8 cellular contexts compared by ENCODE assay signal in genomic region chr17:27540300-27541105, GRCh38.
A peak's percentile ranks its signal among the peaks of the same experiment; 100 is the strongest.
DNase-seq lines count a peak whose midpoint lies in the region; ATAC-seq, FAIRE-seq and TF ChIP-seq lines count a peak whose summit lies in the region.

No MANE protein-coding gene starts in this region.

- no peak for ATAC-seq in CD8-positive, alpha-beta T cell
- ATAC-seq in HG03039 (IDR thresholded peaks at IDR 0.05; ENCODE audit: unreplicated experiment) (no peak), HG03469 (IDR thresholded peaks at IDR 0.05; ENCODE audit: unreplicated experiment) (no peak)

- no peaks in the 10 kb centered on the region for H3K36me3 Mint-ChIP-seq in CD8-positive, alpha-beta T cell

- CTCF ChIA-PET in CD8-positive, alpha-beta T cell (lab: Charles Lee): interaction anchor here (0.8 to 1.3 kb wide), 2 partner anchors 9 to 59 kb away, joined by 3 read pairs; no protein-coding TSS in a partner anchor

- no peaks in the 10 kb centered on the region for H3K27me3 ChIP-seq in stomach
- H3K27me3 ChIP-seq in CD8-positive, alpha-beta T cell (ENCODE audit: insufficient read depth, low read length): no peaks in the 10 kb centered on the region

- no peaks in the 10 kb centered on the region for H3K9me3 Mint-ChIP-seq in CD8-positive, alpha-beta T cell

- TF ChIP-seq POLR2A in stomach (IDR thresholded peaks at IDR 0.05): no peak

- H3K4me3 Mint-ChIP-seq in CD8-positive, alpha-beta T cell: no peak overlapping the region

- no peak overlapping the region for H3K4me3 ChIP-seq in kidney (ENCODE audit: low read length in 2 of 2)
- H3K4me3 ChIP-seq in stomach: no peak overlapping the region
- H3K4me3 ChIP-seq in CD8-positive, alpha-beta T cell (ENCODE audit: low read depth, low read length): no peak overlapping the region

- H3K9ac ChIP-seq in kidney (ENCODE audit: low read length in 2 of 2): peak overlapping the region in 1 of 2 donors; percentile 24

- TF ChIP-seq EP300 in stomach (IDR thresholded peaks at IDR 0.05): peak; percentile 60

- intact Hi-C loops in kidney (cut with DNase I) (no loop called here), stomach (cut with DNase I; ENCODE audit: low total_unique reads) (no loop called here)
- intact Hi-C loops in CD8-positive, alpha-beta T cell (cut with DNase I, micrococcal nuclease): loop anchor here (5.0 to 10.0 kb wide), 2 partner anchors 86 to 108 kb away; partner anchors contain the start of gene KSR1 (in 1 of the 2)

- no peak overlapping the region for H3K27ac Mint-ChIP-seq in CD8-positive, alpha-beta T cell

- H3K27me3 Mint-ChIP-seq in CD8-positive, alpha-beta T cell (ENCODE audit: low read depth): no peaks in the 10 kb centered on the region

- H3K9me3 ChIP-seq in kidney (ENCODE audit: control insufficient read depth in 1 of 2, low read length in 2 of 2) (no peaks in the 10 kb centered on the region), stomach (no peaks in the 10 kb centered on the region)
- H3K9me3 ChIP-seq in CD8-positive, alpha-beta T cell (ENCODE audit: low read length): no peaks in the 10 kb centered on the region

- peaks cover 39% of the 10 kb centered on the region for H3K4me1 Mint-ChIP-seq in CD8-positive, alpha-beta T cell (ENCODE audit: low read depth)

- peak; percentile 47 for FAIRE-seq in kidney (lab: Jason Lieb, UNC)

- TF ChIP-seq CTCF in kidney (IDR thresholded peaks at IDR 0.05; ENCODE audit: borderline replicate concordance, extremely low read depth, insufficient read depth) (no peak), stomach (IDR thresholded peaks at IDR 0.05) (no peak)
- no peak for TF ChIP-seq CTCF in CD8-positive, alpha-beta T cell (IDR thresholded peaks at IDR 0.05)

- peaks cover 14 to 50% of the 10 kb centered on the region in 2 donors for H3K4me1 ChIP-seq in kidney (ENCODE audit: control insufficient read depth in 1 of 2, insufficient read depth in 1 of 2, low read depth in 1 of 2, low read length in 2 of 2)
- H3K4me1 ChIP-seq in stomach: peaks cover 21 to 71% (median 54%) of the 10 kb centered on the region in 4 donors
- H3K4me1 ChIP-seq in CD8-positive, alpha-beta T cell (ENCODE audit: insufficient read depth, low read length): peaks cover 13% of the 10 kb centered on the region

- WGBS in stomach, 5 donors: 39 to 49% (median 41%) methylated on average over 16 of the region's 16 CpGs

- DNase-seq in HT1080 (ENCODE audit: low read depth) (peak; percentile 72), astrocyte of the hippocampus (ENCODE audit: low read depth, low spot score) (peak; percentile 97), kidney (peak; percentile 93), stomach (peak; percentile 92), NCI-H1436 (lab: John Stamatoyannopoulos, UW) (no peak)
- no peak for DNase-seq in CD8-positive, alpha-beta T cell

- H3K27ac ChIP-seq in kidney (ENCODE audit: low read depth in 2 of 2, low read length in 2 of 2) (peak overlapping the region; percentile 49 to 93), stomach (peak overlapping the region; percentile 63 to 87 (median 79))
- no peak overlapping the region for H3K27ac ChIP-seq in CD8-positive, alpha-beta T cell (ENCODE audit: low read depth, low read length)

- H3K36me3 ChIP-seq in kidney (ENCODE audit: control insufficient read depth in 1 of 2, insufficient read depth in 2 of 2, low read length in 2 of 2) (no peaks in the 10 kb centered on the region), stomach (no peaks in the 10 kb centered on the region)
- no peaks in the 10 kb centered on the region for H3K36me3 ChIP-seq in CD8-positive, alpha-beta T cell (ENCODE audit: insufficient read depth, low read length)

- POLR2A ChIA-PET in CD8-positive, alpha-beta T cell (lab: Charles Lee): no interaction called here

Comparison
In these comparisons a context has a peak if more than half of its experiments do, and no peak if none do; other contexts are left out.
1. DNase-seq: peak in HT1080 (single experiment), astrocyte of the hippocampus (single experiment), kidney (single experiment) and stomach (single experiment); none in NCI-H1436 (single experiment) and CD8-positive, alpha-beta T cell (0 of 7).
2. intact Hi-C loops: an anchor here in CD8-positive, alpha-beta T cell (5.0 to 10.0 kb wide); none called in kidney and stomach.